13 cellular contexts compared by ENCODE assay signal in the genomic region with DNA sequence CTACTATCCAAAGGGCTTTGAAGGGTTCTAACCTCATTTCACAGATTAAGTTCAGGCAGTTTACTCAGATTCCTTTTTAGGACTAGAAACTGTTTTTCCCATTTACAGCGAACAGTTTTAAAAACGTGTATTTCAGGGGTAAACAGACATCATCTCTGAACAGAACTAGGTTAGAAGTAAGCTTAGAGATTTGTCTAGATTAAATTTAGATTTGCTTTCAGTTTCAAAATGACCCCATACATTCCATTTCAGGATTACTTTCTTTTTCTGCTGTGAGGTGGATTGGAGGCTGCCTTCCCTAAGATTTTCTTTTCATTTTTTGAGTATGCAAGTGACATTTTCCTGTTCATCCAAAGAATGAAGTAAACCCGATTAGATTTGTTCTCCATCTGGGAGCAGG.
"Had no signal": no experiment of that assay in that cellular context is flagged by ENCODE, and none has a peak within 500 bp of the region (broad histone marks: within the 10 kb centered on the region; RNA-seq: fewer than 3 reads in every experiment).

No MANE protein-coding gene starts in this region.

- H3K36me3 ChIP-seq: adrenal gland, esophagus squamous epithelium, right atrium auricular region, stomach had no signal

- H3K27me3 ChIP-seq: adrenal gland, esophagus squamous epithelium, right atrium auricular region, stomach had no signal

- ATAC-seq: naive thymus-derived CD4-positive, alpha-beta T cell had no signal

- H3K4me1 ChIP-seq: adrenal gland, esophagus squamous epithelium, right atrium auricular region, stomach had no signal

- H3K27ac ChIP-seq: adrenal gland, esophagus squamous epithelium, right atrium auricular region, skin epidermis, stomach had no signal

- H3K9me3 ChIP-seq: adrenal gland, right atrium auricular region had no signal

- DNase-seq: activated CD4-positive, alpha-beta T cell treated with anti-CD3 and anti-CD28 coated beads for 4 hours; activated naive CD4-positive, alpha-beta T cell treated with anti-CD3 and anti-CD28 coated beads, Interleukin-2, amount 50 U/mL, for 16 hours; adrenal gland; esophagus squamous epithelium; foreskin fibroblast; immature natural killer cell; naive thymus-derived CD4-positive, alpha-beta T cell; nucleus accumbens; stimulated activated CD4-positive, alpha-beta T cell treated with anti-CD3 and anti-CD28 coated beads, Interleukin-4, amount 100 ng/mL, for 4 hours; stomach had no signal

- H3K4me3 ChIP-seq: esophagus squamous epithelium, lung, right atrium auricular region, skin epidermis, stomach had no signal
